1 cellular context compared by ENCODE assay signal in the genomic region with DNA sequence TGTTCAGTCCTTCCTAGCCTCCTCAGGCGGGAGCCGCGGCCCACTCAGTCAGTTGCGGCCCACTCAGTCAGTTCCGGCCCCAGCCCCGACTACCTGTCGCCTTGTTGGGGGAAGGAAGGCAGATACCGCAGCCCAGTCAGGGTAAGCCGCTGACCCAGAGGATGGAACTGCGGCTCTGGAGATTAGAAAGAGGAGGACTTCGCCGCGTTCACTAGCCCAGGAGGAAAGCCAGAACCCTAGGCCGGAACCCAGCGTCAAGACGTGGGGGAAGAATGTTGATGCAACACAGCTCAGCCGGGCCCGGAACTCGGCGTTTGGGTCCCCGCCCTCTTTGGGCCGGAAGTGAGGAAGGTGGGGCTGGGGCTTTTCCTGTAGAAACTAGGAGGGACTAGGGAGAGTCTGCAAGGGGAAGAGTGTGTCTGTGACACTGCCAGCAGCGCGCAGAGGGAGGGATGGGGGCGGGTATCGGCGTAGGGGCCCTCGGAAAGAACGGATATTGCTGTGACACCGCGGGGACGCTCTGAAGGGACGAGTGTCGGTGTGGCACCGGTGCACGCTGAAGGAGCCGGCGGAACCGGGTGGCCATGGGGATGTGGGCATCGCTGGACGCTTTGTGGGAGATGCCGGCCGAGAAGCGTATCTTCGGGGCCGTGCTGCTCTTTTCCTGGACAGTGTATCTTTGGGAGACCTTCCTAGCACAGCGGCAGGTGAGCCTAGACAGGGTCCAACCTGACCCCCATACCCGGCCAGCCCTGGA.
A peak's percentile ranks its signal among the peaks of the same experiment; 100 is the strongest.
TF ChIP-seq lines count a peak whose summit lies in the region.

ZMPSTE24 (plus strand) TSS at position 549 of the 757 bp plus-strand sequence; CDS start at position 585, 36 bp downstream.

TF ChIP-seq in GM12878, 131 proteins besides CTCF, POLR2A, EP300 and RAD21 (continued from another document and continues in another):
- TF ChIP-seq, protein P1, sequence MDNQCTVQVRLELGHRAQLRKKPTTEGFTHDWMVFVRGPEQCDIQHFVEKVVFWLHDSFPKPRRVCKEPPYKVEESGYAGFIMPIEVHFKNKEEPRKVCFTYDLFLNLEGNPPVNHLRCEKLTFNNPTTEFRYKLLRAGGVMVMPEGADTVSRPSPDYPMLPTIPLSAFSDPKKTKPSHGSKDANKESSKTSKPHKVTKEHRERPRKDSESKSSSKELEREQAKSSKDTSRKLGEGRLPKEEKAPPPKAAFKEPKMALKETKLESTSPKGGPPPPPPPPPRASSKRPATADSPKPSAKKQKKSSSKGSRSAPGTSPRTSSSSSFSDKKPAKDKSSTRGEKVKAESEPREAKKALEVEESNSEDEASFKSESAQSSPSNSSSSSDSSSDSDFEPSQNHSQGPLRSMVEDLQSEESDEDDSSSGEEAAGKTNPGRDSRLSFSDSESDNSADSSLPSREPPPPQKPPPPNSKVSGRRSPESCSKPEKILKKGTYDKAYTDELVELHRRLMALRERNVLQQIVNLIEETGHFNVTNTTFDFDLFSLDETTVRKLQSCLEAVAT (IDR thresholded peaks at IDR 0.05), result peak; percentile 86
- TF ChIP-seq POLR2AphosphoS5 (IDR thresholded peaks at IDR 0.05; ENCODE audit: low read length) (peak; percentile 94), SMAD5 (IDR thresholded peaks at IDR 0.05; ENCODE audit: low read depth) (peak; percentile 69), TCF12 (IDR thresholded peaks at IDR 0.05; ENCODE audit: low read depth, low read length) (peak; percentile 44; the same call in 1 of the 2 replicates), ZNF274 (IDR thresholded peaks at IDR 0.05; ENCODE audit: insufficient read depth, insufficient read length) (no peak), SREBF2 (IDR thresholded peaks at IDR 0.05; ENCODE audit: low read length) (peak; percentile 63; the same call in 1 of the 2 replicates), MTA3 (IDR thresholded peaks at IDR 0.05; ENCODE audit: borderline replicate concordance, low read length) (no peak; the same call in 1 of the 2 replicates), REST (IDR thresholded peaks at IDR 0.05; ENCODE audit: low read depth, low read length) (no peak), CBFB (IDR thresholded peaks at IDR 0.05; ENCODE audit: low read depth) (peak; percentile 60; the same call in 1 of the 2 replicates), KLF5 (IDR thresholded peaks at IDR 0.05; ENCODE audit: partially characterized antibody) (peak; percentile 50), STAT3 (IDR thresholded peaks at IDR 0.05; ENCODE audit: low read depth, low read length) (no peak), IKZF1 (conservative IDR thresholded peaks at IDR 0.05) (peak; percentile 92), ATF3 (IDR thresholded peaks at IDR 0.05; ENCODE audit: borderline replicate concordance, extremely low read depth, low read depth, low read length) (no peak), E4F1 (IDR thresholded peaks at IDR 0.05; ENCODE audit: borderline replicate concordance, partially characterized antibody) (peak; percentile 41), NRF1 (conservative IDR thresholded peaks at IDR 0.05; ENCODE audit: low read depth, low read length) (no peak), EZH2 (IDR thresholded peaks at IDR 0.05; ENCODE audit: borderline replicate concordance, control insufficient read depth, low read depth, low read length) (no peak), PKNOX1 (IDR thresholded peaks at IDR 0.05) (peak; percentile 79), CBX3 (IDR thresholded peaks at IDR 0.05; ENCODE audit: borderline replicate concordance, low read depth) (no peak), MYC (IDR thresholded peaks at IDR 0.05; ENCODE audit: insufficient read depth, insufficient read length, insufficient replicate concordance, low read length, severe bottlenecking) (peak; percentile 91), RUNX3 (IDR thresholded peaks at IDR 0.05; ENCODE audit: low read length) (peak; percentile 72), WRNIP1 (IDR thresholded peaks at IDR 0.05; ENCODE audit: borderline replicate concordance, low read depth, low read length) (peak; percentile 18; the same call in 1 of the 2 replicates), BCL11A (IDR thresholded peaks at IDR 0.05; ENCODE audit: low read depth, low read length) (0 out of 2 replicates have a peak, but pooled peaks have one; percentile 3), POU2F2 (IDR thresholded peaks at IDR 0.05; ENCODE audit: borderline replicate concordance, low read depth, low read length) (peak; percentile 81; the same call in 1 of the 3 replicates), MEF2A (IDR thresholded peaks at IDR 0.05; ENCODE audit: insufficient read depth, low read depth, low read length) (peak; percentile 75), CHD2 (IDR thresholded peaks at IDR 0.05; ENCODE audit: borderline replicate concordance, low read depth, low read length) (peak; percentile 89), JUNB (IDR thresholded peaks at IDR 0.05) (no peak), DPF2 (IDR thresholded peaks at IDR 0.05) (peak; percentile 52; the same call in 1 of the 2 replicates), HDGF (IDR thresholded peaks at IDR 0.05) (peak; percentile 64; the same call in 1 of the 2 replicates)
- TF ChIP-seq, protein P2, sequence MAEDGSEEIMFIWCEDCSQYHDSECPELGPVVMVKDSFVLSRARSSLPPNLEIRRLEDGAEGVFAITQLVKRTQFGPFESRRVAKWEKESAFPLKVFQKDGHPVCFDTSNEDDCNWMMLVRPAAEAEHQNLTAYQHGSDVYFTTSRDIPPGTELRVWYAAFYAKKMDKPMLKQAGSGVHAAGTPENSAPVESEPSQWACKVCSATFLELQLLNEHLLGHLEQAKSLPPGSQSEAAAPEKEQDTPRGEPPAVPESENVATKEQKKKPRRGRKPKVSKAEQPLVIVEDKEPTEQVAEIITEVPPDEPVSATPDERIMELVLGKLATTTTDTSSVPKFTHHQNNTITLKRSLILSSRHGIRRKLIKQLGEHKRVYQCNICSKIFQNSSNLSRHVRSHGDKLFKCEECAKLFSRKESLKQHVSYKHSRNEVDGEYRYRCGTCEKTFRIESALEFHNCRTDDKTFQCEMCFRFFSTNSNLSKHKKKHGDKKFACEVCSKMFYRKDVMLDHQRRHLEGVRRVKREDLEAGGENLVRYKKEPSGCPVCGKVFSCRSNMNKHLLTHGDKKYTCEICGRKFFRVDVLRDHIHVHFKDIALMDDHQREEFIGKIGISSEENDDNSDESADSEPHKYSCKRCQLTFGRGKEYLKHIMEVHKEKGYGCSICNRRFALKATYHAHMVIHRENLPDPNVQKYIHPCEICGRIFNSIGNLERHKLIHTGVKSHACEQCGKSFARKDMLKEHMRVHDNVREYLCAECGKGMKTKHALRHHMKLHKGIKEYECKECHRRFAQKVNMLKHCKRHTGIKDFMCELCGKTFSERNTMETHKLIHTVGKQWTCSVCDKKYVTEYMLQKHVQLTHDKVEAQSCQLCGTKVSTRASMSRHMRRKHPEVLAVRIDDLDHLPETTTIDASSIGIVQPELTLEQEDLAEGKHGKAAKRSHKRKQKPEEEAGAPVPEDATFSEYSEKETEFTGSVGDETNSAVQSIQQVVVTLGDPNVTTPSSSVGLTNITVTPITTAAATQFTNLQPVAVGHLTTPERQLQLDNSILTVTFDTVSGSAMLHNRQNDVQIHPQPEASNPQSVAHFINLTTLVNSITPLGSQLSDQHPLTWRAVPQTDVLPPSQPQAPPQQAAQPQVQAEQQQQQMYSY (CRISPR knock-in tag; IDR thresholded peaks at IDR 0.05), result no peak
- TF ChIP-seq, protein P3, sequence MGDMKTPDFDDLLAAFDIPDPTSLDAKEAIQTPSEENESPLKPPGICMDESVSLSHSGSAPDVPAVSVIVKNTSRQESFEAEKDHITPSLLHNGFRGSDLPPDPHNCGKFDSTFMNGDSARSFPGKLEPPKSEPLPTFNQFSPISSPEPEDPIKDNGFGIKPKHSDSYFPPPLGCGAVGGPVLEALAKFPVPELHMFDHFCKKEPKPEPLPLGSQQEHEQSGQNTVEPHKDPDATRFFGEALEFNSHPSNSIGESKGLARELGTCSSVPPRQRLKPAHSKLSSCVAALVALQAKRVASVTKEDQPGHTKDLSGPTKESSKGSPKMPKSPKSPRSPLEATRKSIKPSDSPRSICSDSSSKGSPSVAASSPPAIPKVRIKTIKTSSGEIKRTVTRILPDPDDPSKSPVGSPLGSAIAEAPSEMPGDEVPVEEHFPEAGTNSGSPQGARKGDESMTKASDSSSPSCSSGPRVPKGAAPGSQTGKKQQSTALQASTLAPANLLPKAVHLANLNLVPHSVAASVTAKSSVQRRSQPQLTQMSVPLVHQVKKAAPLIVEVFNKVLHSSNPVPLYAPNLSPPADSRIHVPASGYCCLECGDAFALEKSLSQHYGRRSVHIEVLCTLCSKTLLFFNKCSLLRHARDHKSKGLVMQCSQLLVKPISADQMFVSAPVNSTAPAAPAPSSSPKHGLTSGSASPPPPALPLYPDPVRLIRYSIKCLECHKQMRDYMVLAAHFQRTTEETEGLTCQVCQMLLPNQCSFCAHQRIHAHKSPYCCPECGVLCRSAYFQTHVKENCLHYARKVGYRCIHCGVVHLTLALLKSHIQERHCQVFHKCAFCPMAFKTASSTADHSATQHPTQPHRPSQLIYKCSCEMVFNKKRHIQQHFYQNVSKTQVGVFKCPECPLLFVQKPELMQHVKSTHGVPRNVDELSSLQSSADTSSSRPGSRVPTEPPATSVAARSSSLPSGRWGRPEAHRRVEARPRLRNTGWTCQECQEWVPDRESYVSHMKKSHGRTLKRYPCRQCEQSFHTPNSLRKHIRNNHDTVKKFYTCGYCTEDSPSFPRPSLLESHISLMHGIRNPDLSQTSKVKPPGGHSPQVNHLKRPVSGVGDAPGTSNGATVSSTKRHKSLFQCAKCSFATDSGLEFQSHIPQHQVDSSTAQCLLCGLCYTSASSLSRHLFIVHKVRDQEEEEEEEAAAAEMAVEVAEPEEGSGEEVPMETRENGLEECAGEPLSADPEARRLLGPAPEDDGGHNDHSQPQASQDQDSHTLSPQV (IDR thresholded peaks at IDR 0.05), result peak; percentile 74; the same call in 1 of the 2 replicates
- TF ChIP-seq, protein P4, sequence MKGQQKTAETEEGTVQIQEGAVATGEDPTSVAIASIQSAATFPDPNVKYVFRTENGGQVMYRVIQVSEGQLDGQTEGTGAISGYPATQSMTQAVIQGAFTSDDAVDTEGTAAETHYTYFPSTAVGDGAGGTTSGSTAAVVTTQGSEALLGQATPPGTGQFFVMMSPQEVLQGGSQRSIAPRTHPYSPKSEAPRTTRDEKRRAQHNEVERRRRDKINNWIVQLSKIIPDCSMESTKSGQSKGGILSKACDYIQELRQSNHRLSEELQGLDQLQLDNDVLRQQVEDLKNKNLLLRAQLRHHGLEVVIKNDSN (IDR thresholded peaks at IDR 0.05; ENCODE audit: borderline replicate concordance, extremely low read length, insufficient read depth, low read depth, low read length), result no peak
